ENCODE assay signal across 8 cellular contexts in genomic region chr15:64897345-64897985, GRCh38. TPM values are rescaled to one million over a fixed set of nuclear protein-coding genes. Genes with fewer than 3 reads are reported as not detected.
A peak's percentile ranks its signal among the peaks of the same experiment; 100 is the strongest.
DNase-seq lines count a peak whose midpoint lies in the region; ATAC-seq and TF ChIP-seq lines count a peak whose summit lies in the region.

No MANE protein-coding gene starts in this region.

- H3K27me3 Mint-ChIP-seq in CD4-positive, alpha-beta memory T cell: no peaks in the 10 kb centered on the region

- in situ Hi-C loops in GM13977 (cut with MboI; ENCODE audit: low pct_unique_long_range_greater_than_20kb, low sequenced_read_pairs, unreplicated experiment): loop anchor here (10.0 kb wide), 1 partner anchor 53 kb away; the partner anchor contains the start of gene PLEKHO2

- CTCF ChIA-PET in CD4-positive, alpha-beta memory T cell (lab: Charles Lee; ENCODE audit: partially characterized antibody): interaction anchor here (11.3 kb wide), 1 partner anchor 60 kb away, joined by 162 read pairs; the partner anchor contains the start of gene PLEKHO2

- no peak overlapping the region for H3K4me3 ChIP-seq in CD4-positive, alpha-beta memory T cell (ENCODE audit: low read length in 2 of 2)
- H3K4me3 ChIP-seq in RWPE2 (ENCODE audit: severe bottlenecking): no peak overlapping the region
- H3K4me3 ChIP-seq in neuronal stem cell (ENCODE audit: low read length in 2 of 2): no peak overlapping the region

- ATAC-seq in RWPE2 (ENCODE audit: low read depth) (peak; percentile 55), esophagus mucosa (peak; percentile 17), GM19452 (IDR thresholded peaks at IDR 0.05; ENCODE audit: unreplicated experiment) (no peak), GM18870 (IDR thresholded peaks at IDR 0.05; ENCODE audit: unreplicated experiment) (no peak)

- peak overlapping the region; percentile 10 for H2AK5ac ChIP-seq in neuronal stem cell (ENCODE audit: low read depth, low read length)

- H2BK5ac ChIP-seq in neuronal stem cell (ENCODE audit: low read length): peak overlapping the region; percentile 27

- POLR2A ChIA-PET in CD4-positive, alpha-beta memory T cell (lab: Charles Lee; ENCODE audit: partially characterized antibody): interaction anchor here (1.4 kb wide), 1 partner anchor 59 kb away, joined by 3 read pairs; no protein-coding TSS in a partner anchor

- peak overlapping the region; percentile 89 for H3K27ac ChIP-seq in CD4-positive, alpha-beta memory T cell (ENCODE audit: low read depth, low read length)
- H3K27ac ChIP-seq in RWPE2 (ENCODE audit: poor library complexity, severe bottlenecking) (peak overlapping the region; percentile 54), neuronal stem cell (replicated peaks; ENCODE audit: low read length) (no peak overlapping the region)

- H3K36me3 Mint-ChIP-seq in CD4-positive, alpha-beta memory T cell: peaks cover 5 to 6% of the 10 kb centered on the region in 2 donors

- peak overlapping the region; percentile 30 for H2BK120ac ChIP-seq in neuronal stem cell (ENCODE audit: low read depth, low read length)

- peaks cover 0 to 11% (median 6%) of the 10 kb centered on the region in 8 donors for H3K9me3 Mint-ChIP-seq in CD4-positive, alpha-beta memory T cell

- peaks cover 44 to 71% (median 59%) of the 10 kb centered on the region in 4 donors for H3K4me1 Mint-ChIP-seq in CD4-positive, alpha-beta memory T cell

- peak overlapping the region; percentile 11 for H4K91ac ChIP-seq in neuronal stem cell (ENCODE audit: low read depth, low read length, poor library complexity)

- H3K9ac ChIP-seq in neuronal stem cell (ENCODE audit: low read depth, low read length, poor library complexity): peak overlapping the region; percentile 12

- H3K4ac ChIP-seq in neuronal stem cell (ENCODE audit: low read length): no peak overlapping the region

- WGBS in neuronal stem cell (ENCODE audit: extremely low coverage in 2 of 2, insufficient read length in 2 of 2, insufficient replicate concordance in 1 of 2), 2 donors: no CpG with 5 or more reads among the region's 6 CpGs

- no peak overlapping the region for H3K4me2 ChIP-seq in neuronal stem cell (ENCODE audit: insufficient read depth, low read length, poor library complexity, severe bottlenecking)

- peak overlapping the region in 6 of 7 donors; percentile 71 to 99 (median 82) for H3K27ac Mint-ChIP-seq in CD4-positive, alpha-beta memory T cell

- intact Hi-C loops in CD4-positive, alpha-beta memory T cell (cut with micrococcal nuclease): no loop called here

- no peaks in the 10 kb centered on the region for H3K79me1 ChIP-seq in neuronal stem cell (ENCODE audit: low read depth, low read length)

- H2BK12ac ChIP-seq in neuronal stem cell (ENCODE audit: low read length): peak overlapping the region; percentile 80

- H3K4me1 ChIP-seq in CD4-positive, alpha-beta memory T cell (ENCODE audit: insufficient read depth, low read length): peaks cover 67% of the 10 kb centered on the region
- H3K4me1 ChIP-seq in RWPE2 (ENCODE audit: insufficient read depth, poor library complexity, severe bottlenecking) (peaks cover 31% of the 10 kb centered on the region), neuronal stem cell (ENCODE audit: control insufficient read depth in 2 of 2, insufficient read depth in 1 of 2, low read depth in 1 of 2, low read length in 2 of 2) (peaks cover 19 to 26% of the 10 kb centered on the region in 2 donors)

- H3K36me3 ChIP-seq in CD4-positive, alpha-beta memory T cell (ENCODE audit: insufficient read depth, low read length): no peaks in the 10 kb centered on the region
- H3K36me3 ChIP-seq in RWPE2 (ENCODE audit: low read depth): no peaks in the 10 kb centered on the region
- no peaks in the 10 kb centered on the region for H3K36me3 ChIP-seq in neuronal stem cell (replicated peaks in 1 of 2; ENCODE audit: control insufficient read depth in 2 of 2, insufficient read depth in 2 of 2, low read length in 2 of 2)

- peak overlapping the region; percentile 75 for H3K14ac ChIP-seq in neuronal stem cell (ENCODE audit: low read length)

- H2BK15ac ChIP-seq in neuronal stem cell (ENCODE audit: low read length): peak overlapping the region; percentile 81

- peak overlapping the region in 2 of 8 donors; percentile 17 to 57 for H3K4me3 Mint-ChIP-seq in CD4-positive, alpha-beta memory T cell

- no peak for DNase-seq in CD4-positive, alpha-beta memory T cell
- DNase-seq in RWPE2 (ENCODE audit: low spot score) (no peak), neuronal stem cell (ENCODE audit: low spot score) (no peak), midbrain (lab: John Stamatoyannopoulos, UW) (no peak), GM13977 (ENCODE audit: low spot score) (no peak)

- H3K18ac ChIP-seq in neuronal stem cell (ENCODE audit: low read length): peak overlapping the region; percentile 75

- H2AFZ ChIP-seq in neuronal stem cell (ENCODE audit: low read length): no peak overlapping the region

- H3K9me3 ChIP-seq in CD4-positive, alpha-beta memory T cell (ENCODE audit: control insufficient read depth in 1 of 2, low read length in 2 of 2): no peaks in the 10 kb centered on the region
- H3K9me3 ChIP-seq in RWPE2 (ENCODE audit: severe bottlenecking): peaks cover 4% of the 10 kb centered on the region
- peaks cover 0 to 4% of the 10 kb centered on the region in 2 donors for H3K9me3 ChIP-seq in neuronal stem cell (replicated peaks in 1 of 2; ENCODE audit: control insufficient read depth in 2 of 2, insufficient read depth in 1 of 2, low read depth in 1 of 2, low read length in 2 of 2)

- no peak overlapping the region for H4K8ac ChIP-seq in neuronal stem cell (ENCODE audit: low read depth, low read length)

- peak overlapping the region; percentile 75 for H3K23ac ChIP-seq in neuronal stem cell (ENCODE audit: low read depth, low read length, poor library complexity)

- H3K27me3 ChIP-seq in CD4-positive, alpha-beta memory T cell (ENCODE audit: insufficient read depth, low read length): no peaks in the 10 kb centered on the region
- H3K27me3 ChIP-seq in RWPE2 (ENCODE audit: insufficient read depth, poor library complexity, severe bottlenecking) (no peaks in the 10 kb centered on the region), neuronal stem cell (ENCODE audit: control insufficient read depth in 3 of 3, insufficient read depth in 3 of 3, low read depth in 1 of 3, low read length in 3 of 3) (no peaks in the 10 kb centered on the region)

- TF ChIP-seq CTCF in RWPE2 (IDR thresholded peaks at IDR 0.05; ENCODE audit: poor library complexity, severe bottlenecking) (no peak), GM13977 (IDR thresholded peaks at IDR 0.05; ENCODE audit: extremely low read depth, insufficient read depth, missing control alignments) (no peak)

RNA-seq across cellular contexts. Expression of gene ANKDD1A, which starts 14.2 kb away (rescaled TPM):
- total RNA-seq in CD4-positive, alpha-beta memory T cell: 1 to 10 TPM; 4.5 to 5.9 TPM
- 1 to 10 TPM in 1 of 2 donors, under 1 TPM in 1; 0.16 to 1.7 TPM for polyA plus RNA-seq in CD4-positive, alpha-beta memory T cell
- 1.6 TPM for total RNA-seq in esophagus mucosa
- 3.2 TPM for polyA plus RNA-seq in neuronal stem cell (2013, experiment 1 of 2)
- 3.2 TPM for polyA plus RNA-seq in neuronal stem cell (2013, experiment 2 of 2)

RNA-seq across cellular contexts. Expression of gene PLEKHO2, which starts 55.8 kb away (rescaled TPM):
- total RNA-seq in CD4-positive, alpha-beta memory T cell: 10 to 100 TPM; 22.7 to 24.1 TPM
- polyA plus RNA-seq in CD4-positive, alpha-beta memory T cell: 10 to 100 TPM; 10.6 to 29.1 TPM
- total RNA-seq in esophagus mucosa: 3.9 TPM
- 5.7 TPM for polyA plus RNA-seq in neuronal stem cell (2013, experiment 1 of 2)
- 6.0 TPM for polyA plus RNA-seq in neuronal stem cell (2013, experiment 2 of 2)

Comparison
In these comparisons a context has a peak if more than half of its experiments do, and no peak if none do; other contexts are left out.
1. ATAC-seq: peak in RWPE2 (single experiment) and esophagus mucosa (single experiment); none in GM19452 (single experiment) and GM18870 (single experiment).